In genomic region chr22:20272174-20272573, GRCh38 we compare ENCODE assay signal across 21 cellular contexts. TPM values are rescaled to one million over a fixed set of nuclear protein-coding genes. Genes with fewer than 3 reads are reported as not detected.
DNase-seq lines count a peak whose midpoint lies in the region; ATAC-seq, FAIRE-seq and TF ChIP-seq lines count a peak whose summit lies in the region.
"Had no signal": no experiment of that assay in that cellular context is flagged by ENCODE, and none has a peak within 500 bp of the region (broad histone marks: within the 10 kb centered on the region; RNA-seq: fewer than 3 reads in every experiment).

No MANE protein-coding gene starts in this region.

- intact Hi-C loops in K562 (cut with micrococcal nuclease) (no loop called here), aorta (cut with DNase I) (loop anchor here in 1 of 2 donors (1.0 kb wide), 1 partner anchor 11 kb away; no protein-coding TSS in a partner anchor)

- WGBS in K562 (ENCODE audit: insufficient coverage, low coverage, missing lambda C conversion rate): 1% methylated on average over 9 of the region's 9 CpGs
- no CpG with 5 or more reads among the region's 9 CpGs for WGBS in neuronal stem cell (ENCODE audit: extremely low coverage in 2 of 2, insufficient read length in 2 of 2, insufficient replicate concordance in 1 of 2), 2 donors
- WGBS in aorta, 2 donors: 93 to 94% methylated on average over 9 of the region's 9 CpGs

- TF ChIP-seq RAD21 in K562 (CRISPR knock-in tag; conservative IDR thresholded peaks at IDR 0.05 in 1 of 2, IDR thresholded peaks at IDR 0.05 in 1 of 2): no peak

- H3K36me3 ChIP-seq in HEK293 (ENCODE audit: control insufficient read depth in 2 of 2, insufficient read depth in 1 of 2, low read length in 2 of 2) (no peaks in the 10 kb centered on the region), K562 (ENCODE audit: control insufficient read depth, insufficient read depth, low read length) (no peaks in the 10 kb centered on the region), neuronal stem cell (replicated peaks in 1 of 2; ENCODE audit: control insufficient read depth in 2 of 2, insufficient read depth in 2 of 2, low read length in 2 of 2) (no peaks in the 10 kb centered on the region), MG63 (no peaks in the 10 kb centered on the region), aorta (ENCODE audit: control insufficient read depth in 1 of 2, insufficient read depth in 2 of 2, low read length in 1 of 2) (no peaks in the 10 kb centered on the region)
- H3K36me3 ChIP-seq: HAP-1 had no signal

- H3K79me2 ChIP-seq in K562 (ENCODE audit: control insufficient read depth, insufficient read depth, low read length): no peaks in the 10 kb centered on the region

- CTCF ChIA-PET in HEK293 (lab: Yijun Ruan, JAX): interaction anchor here (0.6 kb wide), 1 partner anchor 33 kb away, joined by 3 read pairs; no protein-coding TSS in a partner anchor
- CTCF ChIA-PET in K562 (lab: Yijun Ruan, JAX; ENCODE audit: low intra/inter-chr PET ratio): interaction anchor here (0.6 kb wide), 1 partner anchor 455 kb away, joined by 3 read pairs; no protein-coding TSS in a partner anchor

- no peak overlapping the region for H2BK5ac ChIP-seq in neuronal stem cell (ENCODE audit: low read length)

- H3K9me3 ChIP-seq in HEK293 (ENCODE audit: control insufficient read depth, insufficient read depth, low read depth, low read length) (no peaks in the 10 kb centered on the region), K562 (replicated peaks; ENCODE audit: control insufficient read depth, insufficient read depth, low read depth, low read length) (no peaks in the 10 kb centered on the region), neuronal stem cell (replicated peaks in 1 of 2; ENCODE audit: control insufficient read depth in 2 of 2, insufficient read depth in 1 of 2, low read depth in 1 of 2, low read length in 2 of 2) (no peaks in the 10 kb centered on the region), MG63 (no peaks in the 10 kb centered on the region), aorta (ENCODE audit: control insufficient read depth, low read length) (no peaks in the 10 kb centered on the region)
- H3K9me3 ChIP-seq: HAP-1 had no signal

- H3K9me1 ChIP-seq in K562 (ENCODE audit: control insufficient read depth, insufficient read depth, low read length): peaks cover 4% of the 10 kb centered on the region

- H3K4me1 Mint-ChIP-seq in activated T-cell treated with anti-CD3 and anti-CD28 coated beads, Interleukin-2, amount 50 U/mL, for 72 hours (ENCODE audit: low read depth): no peaks in the 10 kb centered on the region
- H3K4me1 Mint-ChIP-seq: IgD-negative memory B cell had no signal

- in situ Hi-C loops in K562 (cut with MboI): no loop called here

- no peak for FAIRE-seq in K562 (lab: Jason Lieb, UNC)
- FAIRE-seq: D721Med, G401.6, GM12891 had no signal

- peaks cover 6% of the 10 kb centered on the region for H3K79me1 ChIP-seq in neuronal stem cell (ENCODE audit: low read depth, low read length)

- H3K9ac ChIP-seq in K562 (ENCODE audit: insufficient read depth in 1 of 2, low read depth in 2 of 2, low read length in 2 of 2) (no peak overlapping the region), neuronal stem cell (ENCODE audit: low read depth, low read length, poor library complexity) (no peak overlapping the region)

- no peak for DNase-seq in K562 (ENCODE audit: extremely low read depth in 1 of 4, low spot score in 3 of 4)
- DNase-seq in neuronal stem cell (ENCODE audit: low spot score): no peak
- no peak for DNase-seq in MG63
- no peak for DNase-seq in aorta
- no peak for DNase-seq in activated T-cell treated with anti-CD3 and anti-CD28 coated beads, Interleukin-2, amount 50 U/mL, for 72 hours
- DNase-seq: ACHN, COR-L47, DMS153, DMS79 treated with DMSO at 0.1 percent for 48 hours, EL, GOT3, HFFc6 had no signal

- no TSS peak for BruUV-seq in K562 (replicated peaks; lab: Mats Ljungman, UMichigan)

- H3K27ac Mint-ChIP-seq in activated T-cell treated with anti-CD3 and anti-CD28 coated beads, Interleukin-2, amount 50 U/mL, for 72 hours: no peak overlapping the region
- H3K27ac Mint-ChIP-seq: CD4-positive, alpha-beta memory T cell; HFFc6; IgD-negative memory B cell had no signal

- POLR2A ChIA-PET in HEK293 (lab: Yijun Ruan, JAX): no interaction called here
- POLR2A ChIA-PET in K562 (lab: Yijun Ruan, JAX): interaction anchor here (1.0 to 1.1 kb wide), 3 partner anchors 8 to 48 kb away, joined by 3 read pairs; partner anchors contain the start of gene DGCR6L

- H3K4ac ChIP-seq in neuronal stem cell (ENCODE audit: low read length): no peak overlapping the region

- H3K27me3 ChIP-seq in K562 (ENCODE audit: control insufficient read depth in 2 of 2, insufficient read depth in 2 of 2, low read length in 2 of 2): peaks cover 26 to 67% of the 10 kb centered on the region in 2 experiments; a peak in 4 of 5 replicates
- no peaks in the 10 kb centered on the region for H3K27me3 ChIP-seq in neuronal stem cell (ENCODE audit: control insufficient read depth in 3 of 3, insufficient read depth in 3 of 3, low read depth in 1 of 3, low read length in 3 of 3)
- H3K27me3 ChIP-seq in MG63: no peaks in the 10 kb centered on the region
- no peaks in the 10 kb centered on the region for H3K27me3 ChIP-seq in aorta (ENCODE audit: control insufficient read depth in 1 of 2, insufficient read depth in 2 of 2, low read length in 1 of 2)

- no peak for TF ChIP-seq POLR2A in K562 (conservative IDR thresholded peaks at IDR 0.05)

- H4K91ac ChIP-seq in neuronal stem cell (ENCODE audit: low read depth, low read length, poor library complexity): no peak overlapping the region

- no peaks in the 10 kb centered on the region for H3K4me1 ChIP-seq in HEK293 (ENCODE audit: control insufficient read depth, insufficient read depth, low read length)
- peaks cover 4 to 49% of the 10 kb centered on the region in 2 experiments; a peak in 4 of 5 replicates for H3K4me1 ChIP-seq in K562 (replicated peaks in 1 of 2; ENCODE audit: control insufficient read depth in 2 of 2, insufficient read depth in 2 of 2, low read length in 2 of 2)
- H3K4me1 ChIP-seq in neuronal stem cell (ENCODE audit: control insufficient read depth in 2 of 2, insufficient read depth in 1 of 2, low read depth in 1 of 2, low read length in 2 of 2): peaks cover 18 to 22% of the 10 kb centered on the region in 2 donors
- H3K4me1 ChIP-seq in aorta (ENCODE audit: control insufficient read depth in 1 of 2, insufficient read depth in 2 of 2, low read length in 2 of 2): no peaks in the 10 kb centered on the region

- no peak overlapping the region for H3K18ac ChIP-seq in neuronal stem cell (ENCODE audit: low read length)

- no peak overlapping the region for H2BK120ac ChIP-seq in neuronal stem cell (ENCODE audit: low read depth, low read length)

- peak overlapping the region; percentile 5 for H3K23ac ChIP-seq in neuronal stem cell (ENCODE audit: low read depth, low read length, poor library complexity)

- no peak overlapping the region for H3K14ac ChIP-seq in neuronal stem cell (ENCODE audit: low read length)

- H4K20me1 ChIP-seq in K562 (replicated peaks; ENCODE audit: control insufficient read depth, insufficient read depth, low read length): peaks cover 37% of the 10 kb centered on the region

- H3K36me3 Mint-ChIP-seq in activated T-cell treated with anti-CD3 and anti-CD28 coated beads, Interleukin-2, amount 50 U/mL, for 72 hours (ENCODE audit: insufficient read depth in 2 of 2): no peaks in the 10 kb centered on the region
- H3K36me3 Mint-ChIP-seq: CD4-positive, alpha-beta memory T cell; IgD-negative memory B cell had no signal

- no peak for TF ChIP-seq EP300 in K562 (IDR thresholded peaks at IDR 0.05; ENCODE audit: low read length)

- no peak overlapping the region for H2AFZ ChIP-seq in K562 (ENCODE audit: low read depth, low read length)
- no peak overlapping the region for H2AFZ ChIP-seq in neuronal stem cell (ENCODE audit: low read length)

- H3K4me2 ChIP-seq in K562 (ENCODE audit: insufficient read depth, low read length) (no peak overlapping the region), neuronal stem cell (ENCODE audit: insufficient read depth, low read length, poor library complexity, severe bottlenecking) (no peak overlapping the region)

- H3K27ac ChIP-seq in HEK293 (ENCODE audit: extremely low read depth, low read depth, low read length): no peak overlapping the region
- no peak overlapping the region for H3K27ac ChIP-seq in K562 (ENCODE audit: extremely low read depth, low read depth, low read length)
- no peak overlapping the region for H3K27ac ChIP-seq in neuronal stem cell (replicated peaks; ENCODE audit: low read length)
- no peak overlapping the region for H3K27ac ChIP-seq in aorta (ENCODE audit: low read depth in 1 of 2, low read length in 2 of 2)
- H3K27ac ChIP-seq: C4-2B had no signal

- no peak overlapping the region for H4K8ac ChIP-seq in neuronal stem cell (ENCODE audit: low read depth, low read length)

- ATAC-seq in K562 (no peak), SK-N-SH treated with all-trans-retinoic acid at 6 μM for 48 hours (no peak), aorta (ENCODE audit: low FRiP score) (no peak)
- no peak for ATAC-seq in activated T-cell treated with anti-CD3 and anti-CD28 coated beads, Interleukin-2, amount 50 U/mL, for 72 hours (replicated peaks in 1 of 2)

- no peak overlapping the region for H2BK12ac ChIP-seq in neuronal stem cell (ENCODE audit: low read length)

- TF ChIP-seq CTCF in HEK293 (tag by site-specific recombination; IDR thresholded peaks at IDR 0.05) (no peak), K562 (IDR thresholded peaks at IDR 0.05 in 2 of 3, conservative IDR thresholded peaks at IDR 0.05 in 1 of 3; ENCODE audit: insufficient read depth in 2 of 3, low read depth in 1 of 3, low read length in 3 of 3) (no peak)

- no peaks in the 10 kb centered on the region for H3K27me3 Mint-ChIP-seq in activated T-cell treated with anti-CD3 and anti-CD28 coated beads, Interleukin-2, amount 50 U/mL, for 72 hours (ENCODE audit: low read depth)
- H3K27me3 Mint-ChIP-seq: CD4-positive, alpha-beta memory T cell; IgD-negative memory B cell had no signal

- no peak overlapping the region for H2AK5ac ChIP-seq in neuronal stem cell (ENCODE audit: low read depth, low read length)

- H3K4me3 ChIP-seq in HEK293 (ENCODE audit: low read depth, low read length) (no peak overlapping the region), K562 (no peak overlapping the region), neuronal stem cell (ENCODE audit: low read length in 2 of 2) (no peak overlapping the region), MG63 (no peak overlapping the region), aorta (ENCODE audit: low read length in 2 of 2) (no peak overlapping the region)
- H3K4me3 ChIP-seq: HAP-1 had no signal

- no peak overlapping the region for H3K4me3 Mint-ChIP-seq in activated T-cell treated with anti-CD3 and anti-CD28 coated beads, Interleukin-2, amount 50 U/mL, for 72 hours
- H3K4me3 Mint-ChIP-seq: CD4-positive, alpha-beta memory T cell; HFFc6; IgD-negative memory B cell had no signal

- H2BK15ac ChIP-seq in neuronal stem cell (ENCODE audit: low read length): no peak overlapping the region

- no peaks in the 10 kb centered on the region for H3K9me3 Mint-ChIP-seq in activated T-cell treated with anti-CD3 and anti-CD28 coated beads, Interleukin-2, amount 50 U/mL, for 72 hours
- H3K9me3 Mint-ChIP-seq: HFFc6, IgD-negative memory B cell had no signal

RNA-seq across cellular contexts. Expression of gene RTN4R, which starts 4.1 kb away (rescaled TPM):
- 0.62 and 4.8 TPM in 2 replicates for total RNA-seq in K562 (2011; cell fraction: chromatin; rRNA removed; ENCODE audit: low replicate concordance)
- 7.4 and 9.8 TPM in 2 replicates for total RNA-seq in K562 (2011; cell fraction: nucleolus; rRNA removed)
- total RNA-seq in K562 (2011; cell fraction: nucleoplasm; rRNA removed): 3.2 and 3.7 TPM in 2 replicates
- 1.5 and 2.3 TPM in 2 replicates for total RNA-seq in K562 (2014; rRNA removed)
- not detected in 2 replicates for total RNA-seq in K562 (2014; rRNA removed; fragmentation: Illumina TruSeq; extraction: Trizol)
- total RNA-seq in K562 (2015; rRNA removed; fragmentation: Illumina TruSeq; extraction: Trizol): 0.41 and 0.43 TPM in 2 replicates
- total RNA-seq in K562 (2021): 2.8 and 3.0 TPM in 2 replicates
- polyA plus RNA-seq in K562 (2011; rRNA removed): 1.3 and 4.4 TPM in 2 replicates
- 5.9 and 9.9 TPM in 2 replicates for polyA plus RNA-seq in K562 (2011; cell fraction: cytosol; rRNA removed)
- 2.9 and 3.5 TPM in 2 replicates for polyA plus RNA-seq in K562 (2011; cell fraction: nucleus; rRNA removed)
- 2.9 and 4.6 TPM in 2 replicates for polyA plus RNA-seq in K562 (2012)
- 0.46 TPM in 1 of 2 replicates, not detected in the other for polyA plus RNA-seq in K562 (2014; fragmentation: Illumina TruSeq; extraction: Trizol)
- polyA plus RNA-seq in K562 (2014; fragmentation: Nextera tagmentation; extraction: Ambion mirVana): under 1 TPM in 1 of 2 experiments, not detected in 1; 0.04 TPM
- polyA plus RNA-seq in K562 (2014; rRNA removed): 1.2 and 2.3 TPM in 2 replicates
- 1.0 and 1.5 TPM in 2 replicates for polyA minus RNA-seq in K562 (2011; rRNA and poly(A)+ RNA removed)
- polyA minus RNA-seq in K562 (2011; cell fraction: cytosol; rRNA and poly(A)+ RNA removed): 5.1 and 13.6 TPM in 2 replicates
- 0.40 and 1.3 TPM in 2 replicates for polyA minus RNA-seq in K562 (2011; cell fraction: nucleus; rRNA and poly(A)+ RNA removed)
- polyA plus RNA-seq in neuronal stem cell (2013, experiment 1 of 2): 23.2 TPM
- 22.9 TPM for polyA plus RNA-seq in neuronal stem cell (2013, experiment 2 of 2)
- 0.10 and 5.7 TPM in 2 replicates for total RNA-seq in MG63 (2014; rRNA removed; shearing (Covaris generic); ENCODE audit: low replicate concordance)
- 1 to 10 TPM; 1.3 to 2.7 TPM for total RNA-seq in aorta
- polyA plus RNA-seq in aorta: under 1 TPM; 0.05 to 0.75 TPM
- 1 to 10 TPM; 1.4 to 1.5 TPM for total RNA-seq in activated T-cell treated with anti-CD3 and anti-CD28 coated beads, Interleukin-2, amount 50 U/mL, for 72 hours
- polyA plus RNA-seq: IgD-negative memory B cell had no signal

RNA-seq across cellular contexts. Expression of gene DGCR6L, which starts 47.7 kb away (rescaled TPM):
- total RNA-seq in K562 (2011; cell fraction: chromatin; rRNA removed; ENCODE audit: low replicate concordance): 5.8 and 25.8 TPM in 2 replicates
- total RNA-seq in K562 (2011; cell fraction: nucleolus; rRNA removed): 37.9 and 39.6 TPM in 2 replicates
- 19.9 and 28.5 TPM in 2 replicates for total RNA-seq in K562 (2011; cell fraction: nucleoplasm; rRNA removed)
- total RNA-seq in K562 (2014; rRNA removed) (151 and 163 TPM in 2 replicates), K562 (2014; rRNA removed; fragmentation: Illumina TruSeq; extraction: Trizol) (14.1 and 20.0 TPM in 2 replicates), K562 (2015; rRNA removed; fragmentation: Illumina TruSeq; extraction: Trizol) (78.1 and 78.6 TPM in 2 replicates), K562 (2021) (95.3 and 101 TPM in 2 replicates), aorta (10 to 100 TPM; 24.1 to 32.3 TPM)
- polyA plus RNA-seq in K562 (2011; rRNA removed) (51.0 and 88.0 TPM in 2 replicates), K562 (2014; fragmentation: Illumina TruSeq; extraction: Trizol) (40.4 and 66.5 TPM in 2 replicates), K562 (2014; fragmentation: Nextera tagmentation; extraction: Ambion mirVana) (1 to 10 TPM; 3.6 to 8.1 TPM), K562 (2014; rRNA removed) (113 and 117 TPM in 2 replicates), aorta (10 to 100 TPM; 70.0 to 73.5 TPM)
- 116 and 204 TPM in 2 replicates for polyA plus RNA-seq in K562 (2011; cell fraction: cytosol; rRNA removed)
- 72.9 and 95.1 TPM in 2 replicates for polyA plus RNA-seq in K562 (2011; cell fraction: nucleus; rRNA removed)
- polyA plus RNA-seq in K562 (2012): 80.6 and 161 TPM in 2 replicates
- polyA minus RNA-seq in K562 (2011; rRNA and poly(A)+ RNA removed): 14.8 and 17.4 TPM in 2 replicates
- 35.4 and 39.9 TPM in 2 replicates for polyA minus RNA-seq in K562 (2011; cell fraction: cytosol; rRNA and poly(A)+ RNA removed)
- polyA minus RNA-seq in K562 (2011; cell fraction: nucleus; rRNA and poly(A)+ RNA removed): 29.2 and 43.1 TPM in 2 replicates
- 26.0 TPM for polyA plus RNA-seq in neuronal stem cell (2013, experiment 1 of 2)
- polyA plus RNA-seq in neuronal stem cell (2013, experiment 2 of 2): 25.8 TPM
- 82.0 and 82.5 TPM in 2 replicates for total RNA-seq in MG63 (2014; rRNA removed; shearing (Covaris generic); ENCODE audit: low replicate concordance)
- 10 to 100 TPM; 23.3 to 31.8 TPM for total RNA-seq in activated T-cell treated with anti-CD3 and anti-CD28 coated beads, Interleukin-2, amount 50 U/mL, for 72 hours

Comparison
In these comparisons a context has a peak if more than half of its experiments do, and no peak if none do; other contexts are left out.
1. Of the 44 proteins assayed by ChIP-seq in both K562 and HEK293: peak only in K562: KLF1 and ZNF184; only in HEK293: none; in both: none; in neither: 42.